ENCODE assay signal across 22 cellular contexts in the genomic region with DNA sequence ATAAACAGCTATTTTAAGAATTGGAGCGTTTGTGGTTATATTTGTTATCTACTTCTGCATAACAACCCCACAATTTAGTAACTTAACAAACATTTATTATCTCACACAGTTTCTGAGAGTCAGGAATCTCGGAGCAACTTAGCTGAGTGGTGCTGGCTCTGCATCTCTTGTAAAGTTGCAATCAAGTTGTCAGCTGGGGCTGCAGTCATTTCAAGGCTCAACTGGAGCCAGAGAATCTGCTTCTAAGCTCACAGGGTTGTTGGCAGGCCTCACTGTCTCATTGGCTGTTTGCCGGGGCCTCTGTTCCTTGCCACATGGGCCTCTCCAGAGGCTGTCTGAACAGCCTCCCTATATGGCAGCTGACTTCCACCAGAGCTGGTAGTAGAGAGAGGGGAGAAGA.
DNase-seq lines count a peak whose midpoint lies in the region; ATAC-seq, FAIRE-seq and TF ChIP-seq lines count a peak whose summit lies in the region.
"Had no signal": no experiment of that assay in that cellular context is flagged by ENCODE, and none has a peak within 500 bp of the region (broad histone marks: within the 10 kb centered on the region; RNA-seq: fewer than 3 reads in every experiment).

No MANE protein-coding gene starts in this region.

- no peaks in the 10 kb centered on the region for H3K36me3 Mint-ChIP-seq in stimulated activated effector memory CD8-positive, alpha-beta T cell treated with anti-CD3 and anti-CD28 coated beads, Interleukin-12 subunit alpha, Interleukin-12 subunit beta, amount 100 ng/mL, for 72 hours
- H3K36me3 Mint-ChIP-seq: CD8-positive, alpha-beta T cell had no signal

- no peak overlapping the region for H2AFZ ChIP-seq in HepG2 (ENCODE audit: low read length)

- no peak overlapping the region for H3K4me3 Mint-ChIP-seq in stimulated activated effector memory CD8-positive, alpha-beta T cell treated with anti-CD3 and anti-CD28 coated beads, Interleukin-12 subunit alpha, Interleukin-12 subunit beta, amount 100 ng/mL, for 72 hours
- H3K4me3 Mint-ChIP-seq: B cell; CD4-positive, alpha-beta T cell; CD8-positive, alpha-beta T cell had no signal

- 36% methylated on average over 3 of the region's 3 CpGs for WGBS in HepG2 (ENCODE audit: low lambda C conversion rate)

- CTCF ChIA-PET in HepG2 (lab: Yijun Ruan, JAX; ENCODE audit: low intra/inter-chr PET ratio, low total read pairs) = no interaction called here

- peaks cover 20% of the 10 kb centered on the region for H3K9me3 Mint-ChIP-seq in stimulated activated effector memory CD8-positive, alpha-beta T cell treated with anti-CD3 and anti-CD28 coated beads, Interleukin-12 subunit alpha, Interleukin-12 subunit beta, amount 100 ng/mL, for 72 hours

- H3K27me3 ChIP-seq in right atrium auricular region (no peaks in the 10 kb centered on the region), HepG2 (ENCODE audit: control insufficient read depth in 1 of 2, insufficient read depth in 2 of 2, low read length in 2 of 2) (no peaks in the 10 kb centered on the region)
- H3K27me3 ChIP-seq: BLaER1 treated with 17β-estradiol and CSF1 and Interleukin-3, amounts not matched to agents 10 nM and 100 nM had no signal

- H3K4me1 Mint-ChIP-seq in stimulated activated effector memory CD8-positive, alpha-beta T cell treated with anti-CD3 and anti-CD28 coated beads, Interleukin-12 subunit alpha, Interleukin-12 subunit beta, amount 100 ng/mL, for 72 hours = no peaks in the 10 kb centered on the region
- H3K4me1 Mint-ChIP-seq: B cell had no signal

- intact Hi-C loops in Right ventricle myocardium inferior (cut with DNase I) (no loop called here), cardiac septum (cut with DNase I) (no loop called here), left ventricle myocardium superior (cut with micrococcal nuclease) (no loop called here), HepG2 (cut with micrococcal nuclease; ENCODE audit: unreplicated experiment) (no loop called here)

- H3K4me3 ChIP-seq in right atrium auricular region (no peak overlapping the region), HepG2 (replicated peaks in 1 of 3; ENCODE audit: insufficient read depth in 1 of 3, low read depth in 2 of 3, low read length in 3 of 3) (no peak overlapping the region)
- H3K4me3 ChIP-seq: A549; BLaER1 treated with 17β-estradiol and CSF1 and Interleukin-3, amounts not matched to agents 10 nM and 100 nM had no signal

- H3K27ac ChIP-seq in right atrium auricular region (no peak overlapping the region), HepG2 (ENCODE audit: extremely low read length, insufficient read depth, low read length) (no peak overlapping the region)
- H3K27ac ChIP-seq: 22Rv1; A549; BLaER1 treated with 17β-estradiol and CSF1 and Interleukin-3, amounts not matched to agents 10 nM and 100 nM; C4-2B had no signal

- H3K9ac ChIP-seq in HepG2 (ENCODE audit: insufficient read depth, low read depth, low read length) = no peak overlapping the region
- H3K9ac ChIP-seq: BLaER1 treated with 17β-estradiol and CSF1 and Interleukin-3, amounts not matched to agents 10 nM and 100 nM had no signal

- no peak for TF ChIP-seq CTCF in right atrium auricular region (IDR thresholded peaks at IDR 0.05)
- no peak for TF ChIP-seq CTCF in HepG2 (CRISPR knock-in tag; IDR thresholded peaks at IDR 0.05)

- no peaks in the 10 kb centered on the region for H4K20me1 ChIP-seq in HepG2 (ENCODE audit: insufficient read depth, low read length)
- H4K20me1 ChIP-seq: BLaER1 treated with 17β-estradiol and CSF1 and Interleukin-3, amounts not matched to agents 10 nM and 100 nM had no signal

- H3K36me3 ChIP-seq in right atrium auricular region (no peaks in the 10 kb centered on the region), HepG2 (replicated peaks in 1 of 2; ENCODE audit: control insufficient read depth in 1 of 2, insufficient read depth in 2 of 2, low read length in 2 of 2) (no peaks in the 10 kb centered on the region)
- H3K36me3 ChIP-seq: BLaER1 treated with 17β-estradiol and CSF1 and Interleukin-3, amounts not matched to agents 10 nM and 100 nM had no signal

- no peak overlapping the region for H3K27ac Mint-ChIP-seq in stimulated activated effector memory CD8-positive, alpha-beta T cell treated with anti-CD3 and anti-CD28 coated beads, Interleukin-12 subunit alpha, Interleukin-12 subunit beta, amount 100 ng/mL, for 72 hours
- H3K27ac Mint-ChIP-seq: B cell; CD4-positive, alpha-beta T cell; CD8-positive, alpha-beta T cell had no signal

- TF ChIP-seq EP300 in HepG2 (IDR thresholded peaks at IDR 0.05; ENCODE audit: low read depth in 2 of 2, low read length in 2 of 2) (no peak), HepG2 (CRISPR knock-in tag; IDR thresholded peaks at IDR 0.05; ENCODE audit: borderline replicate concordance) (no peak)

- DNase-seq in Right ventricle myocardium inferior (ENCODE audit: missing footprints) (no peak), cardiac septum (ENCODE audit: low spot score) (no peak), left ventricle myocardium superior (peak; percentile 35), right atrium auricular region (ENCODE audit: low spot score) (no peak), HepG2 (ENCODE audit: low spot score) (no peak)
- DNase-seq in stimulated activated effector memory CD8-positive, alpha-beta T cell treated with anti-CD3 and anti-CD28 coated beads, Interleukin-12 subunit alpha, Interleukin-12 subunit beta, amount 100 ng/mL, for 72 hours (ENCODE audit: low spot score in 2 of 2) = no peak
- DNase-seq: AML-193; Caco-2; Calu3; CD4-positive, alpha-beta T cell; CD8-positive, alpha-beta T cell; DMS79 treated with DMSO at 0.1 percent for 48 hours; GF-D8 had no signal

- POLR2A ChIA-PET in HepG2 (lab: Yijun Ruan, JAX) = no interaction called here

- no peak for TF ChIP-seq RAD21 in HepG2 (CRISPR knock-in tag; IDR thresholded peaks at IDR 0.05)

- no peak for TF ChIP-seq POLR2A in HepG2 (IDR thresholded peaks at IDR 0.05; ENCODE audit: insufficient read depth in 1 of 2, low read depth in 2 of 2, low read length in 2 of 2)

- H3K79me2 ChIP-seq in HepG2 (ENCODE audit: insufficient read depth, low read length) = no peaks in the 10 kb centered on the region

- in situ Hi-C loops in HepG2 (cut with HindIII; ENCODE audit: extremely low pct_ligation_motif_present, low pct_unique_long_range_greater_than_20kb) = no loop called here

- H3K9me3 ChIP-seq in right atrium auricular region (no peaks in the 10 kb centered on the region), HepG2 (ENCODE audit: low read length) (peaks cover 58% of the 10 kb centered on the region)
- H3K9me3 ChIP-seq: A549; BLaER1 treated with 17β-estradiol and CSF1 and Interleukin-3, amounts not matched to agents 10 nM and 100 nM; Caco-2 had no signal

- no peak overlapping the region for H3K4me2 ChIP-seq in HepG2 (ENCODE audit: low read depth, low read length)
- H3K4me2 ChIP-seq: A549; BLaER1 treated with 17β-estradiol and CSF1 and Interleukin-3, amounts not matched to agents 10 nM and 100 nM had no signal

- FAIRE-seq in HepG2 (lab: Jason Lieb, UNC) = no peak
- FAIRE-seq: A549, D721Med, G401.6, GM12891, GM19239 had no signal

- H3K4me1 ChIP-seq in right atrium auricular region (no peaks in the 10 kb centered on the region), HepG2 (ENCODE audit: insufficient read depth, low read length) (no peaks in the 10 kb centered on the region)
- H3K4me1 ChIP-seq: A549, Caco-2 had no signal

- no TSS peak for BruUV-seq in HepG2 (replicated peaks; lab: Mats Ljungman, UMichigan)

- ATAC-seq in Right ventricle myocardium inferior = peak; percentile 42
- peak; percentile 48 for ATAC-seq in left ventricle myocardium superior
- ATAC-seq in stimulated activated effector memory CD8-positive, alpha-beta T cell treated with anti-CD3 and anti-CD28 coated beads, Interleukin-12 subunit alpha, Interleukin-12 subunit beta, amount 100 ng/mL, for 72 hours = peak; percentile 32
- no peak for ATAC-seq in HepG2
- ATAC-seq: A549; CD8-positive, alpha-beta T cell had no signal

TF ChIP-seq in HepG2, 621 proteins besides CTCF, POLR2A, EP300 and RAD21:
- TF ChIP-seq RFXAP (CRISPR knock-in tag; IDR thresholded peaks at IDR 0.05; ENCODE audit: borderline replicate concordance) = no peak
- no peak for TF ChIP-seq CREB1 (IDR thresholded peaks at IDR 0.05)
- no peak for TF ChIP-seq CREB1 (CRISPR knock-in tag; IDR thresholded peaks at IDR 0.05)
- no peak for TF ChIP-seq FOXM1 (CRISPR knock-in tag; IDR thresholded peaks at IDR 0.05)
- TF ChIP-seq ZNF17 (CRISPR knock-in tag; IDR thresholded peaks at IDR 0.05) = no peak
- TF ChIP-seq ZNF709 (CRISPR knock-in tag; IDR thresholded peaks at IDR 0.05) = no peak
- TF ChIP-seq ZNF484 (CRISPR knock-in tag; IDR thresholded peaks at IDR 0.05; ENCODE audit: borderline replicate concordance, low read depth) = no peak
- no peak for TF ChIP-seq SMARCC2 (IDR thresholded peaks at IDR 0.05)
- TF ChIP-seq CBX2 (IDR thresholded peaks at IDR 0.05; ENCODE audit: low read depth, low read length) = no peak
- no peak for TF ChIP-seq CBX2 (CRISPR knock-in tag; IDR thresholded peaks at IDR 0.05; ENCODE audit: low read depth)
